In genomic region chr20:32252189-32252588, GRCh38 we compare ENCODE assay signal across 1 cellular context.
TF ChIP-seq lines count a peak whose summit lies in the region.

No MANE protein-coding gene starts in this region.

TF ChIP-seq in GM12878, 131 proteins besides CTCF, POLR2A, EP300 and RAD21:
- TF ChIP-seq RBBP5 (conservative IDR thresholded peaks at IDR 0.05): no peak
- no peak for TF ChIP-seq ZNF384 (IDR thresholded peaks at IDR 0.05; ENCODE audit: borderline replicate concordance, low read depth, low read length)
- no peak for TF ChIP-seq USF1 (IDR thresholded peaks at IDR 0.05; ENCODE audit: borderline replicate concordance, extremely low read length, insufficient read depth, low read depth, low read length)
- TF ChIP-seq SRF (IDR thresholded peaks at IDR 0.05; ENCODE audit: low read depth in 2 of 2, low read length in 2 of 2): no peak
- no peak for TF ChIP-seq ZNF622 (IDR thresholded peaks at IDR 0.05)
- TF ChIP-seq BCL11A (IDR thresholded peaks at IDR 0.05; ENCODE audit: low read depth, low read length): no peak
- TF ChIP-seq MTA3 (IDR thresholded peaks at IDR 0.05; ENCODE audit: borderline replicate concordance, low read length): no peak
- no peak for TF ChIP-seq MTA2 (IDR thresholded peaks at IDR 0.05; ENCODE audit: low read depth)
- TF ChIP-seq KLF5 (IDR thresholded peaks at IDR 0.05; ENCODE audit: partially characterized antibody): no peak
- TF ChIP-seq USF2 (IDR thresholded peaks at IDR 0.05; ENCODE audit: borderline replicate concordance, low read depth, low read length): no peak
- peak; percentile 36; the same call in 1 of the 2 replicates for TF ChIP-seq CREM (IDR thresholded peaks at IDR 0.05; ENCODE audit: low read depth)
- TF ChIP-seq ZNF687 (IDR thresholded peaks at IDR 0.05): no peak
- peak in 1 of 2 experiments; percentile 73; a peak in 2 of 3 replicates for TF ChIP-seq EGR1 (IDR thresholded peaks at IDR 0.05; ENCODE audit: borderline replicate concordance in 1 of 2, low read depth in 2 of 2, low read length in 2 of 2)
- TF ChIP-seq TCF3 (IDR thresholded peaks at IDR 0.05; ENCODE audit: borderline replicate concordance, insufficient read depth, low read depth, low read length): no peak
- no peak for TF ChIP-seq TCF7 (IDR thresholded peaks at IDR 0.05; ENCODE audit: borderline replicate concordance)
- no peak for TF ChIP-seq NRF1 (conservative IDR thresholded peaks at IDR 0.05; ENCODE audit: low read depth, low read length)
- TF ChIP-seq YBX1 (IDR thresholded peaks at IDR 0.05): no peak
- no peak for TF ChIP-seq BRCA1 (IDR thresholded peaks at IDR 0.05; ENCODE audit: low read depth, low read length)
- no peak for TF ChIP-seq ZNF217 (IDR thresholded peaks at IDR 0.05)
- no peak for TF ChIP-seq CHD1 (IDR thresholded peaks at IDR 0.05; ENCODE audit: low read depth, low read length)
- TF ChIP-seq RELA (IDR thresholded peaks at IDR 0.05; ENCODE audit: borderline replicate concordance, partially characterized antibody): no peak
- TF ChIP-seq SMAD5 (IDR thresholded peaks at IDR 0.05; ENCODE audit: low read depth): no peak
- no peak for TF ChIP-seq KAT2A (conservative IDR thresholded peaks at IDR 0.05; ENCODE audit: control insufficient read depth, low read depth, low read length)
- TF ChIP-seq ZBTB40 (IDR thresholded peaks at IDR 0.05; ENCODE audit: borderline replicate concordance): no peak
- TF ChIP-seq STAT3 (IDR thresholded peaks at IDR 0.05; ENCODE audit: low read depth, low read length): no peak
- no peak for TF ChIP-seq HDGF (IDR thresholded peaks at IDR 0.05)
- TF ChIP-seq FOXK2 (IDR thresholded peaks at IDR 0.05): no peak
- peak; percentile 62; the same call in 1 of the 2 replicates for TF ChIP-seq RUNX3 (IDR thresholded peaks at IDR 0.05; ENCODE audit: low read length)
- TF ChIP-seq E4F1 (IDR thresholded peaks at IDR 0.05; ENCODE audit: borderline replicate concordance, partially characterized antibody): no peak
- 0 out of 2 replicates have a peak, but pooled peaks have one; percentile 26 for TF ChIP-seq DPF2 (IDR thresholded peaks at IDR 0.05)
- no peak for TF ChIP-seq TBL1XR1 (IDR thresholded peaks at IDR 0.05; ENCODE audit: low read depth, low read length)
- TF ChIP-seq NFYA (IDR thresholded peaks at IDR 0.05; ENCODE audit: borderline replicate concordance, low read depth, low read length): no peak
- TF ChIP-seq IKZF2 (IDR thresholded peaks at IDR 0.05): 0 out of 4 replicates have a peak, but pooled peaks of 1 of the 2 experiments have one; percentile 39
- no peak for TF ChIP-seq HSF1 (IDR thresholded peaks at IDR 0.05; ENCODE audit: low read depth, low read length)
- peak; percentile 51; the same call in 1 of the 2 replicates for TF ChIP-seq IKZF1 (conservative IDR thresholded peaks at IDR 0.05)
- TF ChIP-seq ZNF24 (IDR thresholded peaks at IDR 0.05): no peak
- 0 out of 2 replicates have a peak, but pooled peaks have one; percentile 39 for TF ChIP-seq EED (IDR thresholded peaks at IDR 0.05; ENCODE audit: low read depth)
- no peak for TF ChIP-seq SUZ12 (IDR thresholded peaks at IDR 0.05; ENCODE audit: unreplicated experiment)
TF ChIP-seq in GM12878: peak in this region for 7.
